Comparison of ENCODE assay signal across 27 cellular contexts in genomic region chr9:87704342-87704741, GRCh38.
"Had no signal": no experiment of that assay in that cellular context is flagged by ENCODE, and none has a peak within 500 bp of the region (broad histone marks: within the 10 kb centered on the region; RNA-seq: fewer than 3 reads in every experiment).

No MANE protein-coding gene starts in this region.

- H3K27ac ChIP-seq: breast epithelium, left ventricle myocardium inferior, parathyroid adenoma, right atrium auricular region, vagina, WERI-Rb-1 had no signal

- H2AFZ ChIP-seq: parathyroid adenoma had no signal

- H3K27ac Mint-ChIP-seq: activated CD4-positive, alpha-beta memory T cell treated with anti-CD3 and anti-CD28 coated beads, Interleukin-2, amount 10 ng/mL, durations not matched to agents 7 days and 5 days; activated CD4-positive, alpha-beta T cell treated with anti-CD3 and anti-CD28 coated beads, Interleukin-2, amount 10 ng/mL, durations not matched to agents 7 days and 5 days; activated T-cell treated with anti-CD3 and anti-CD28 coated beads, Interleukin-2, amount 50 U/mL, for 24 hours; activated T-helper 17 cell treated with anti-CD3 and anti-CD28 coated beads, Interleukin-2, amount 50 U/mL, for 72 hours; T-helper 1 cell treated with Interleukin-12 subunit alpha and Interleukin-12 subunit beta and Interleukin-4 antibody, amounts not matched to agents 30 μg/mL and 1 μg/mL, for 36 hours had no signal

- H3K9me3 ChIP-seq: breast epithelium, heart left ventricle, left ventricle myocardium inferior, right atrium auricular region, transverse colon, vagina had no signal

- H3K4me3 Mint-ChIP-seq: activated CD4-positive, alpha-beta memory T cell treated with anti-CD3 and anti-CD28 coated beads, Interleukin-2, amount 10 ng/mL, durations not matched to agents 7 days and 5 days; activated CD4-positive, alpha-beta T cell treated with anti-CD3 and anti-CD28 coated beads, Interleukin-2, amount 10 ng/mL, durations not matched to agents 7 days and 5 days; activated T-cell treated with anti-CD3 and anti-CD28 coated beads, Interleukin-2, amount 50 U/mL, for 24 hours; activated T-helper 17 cell treated with anti-CD3 and anti-CD28 coated beads, Interleukin-2, amount 50 U/mL, for 72 hours; naive thymus-derived CD4-positive, alpha-beta T cell; T-helper 1 cell treated with Interleukin-12 subunit alpha and Interleukin-12 subunit beta and Interleukin-4 antibody, amounts not matched to agents 30 μg/mL and 1 μg/mL, for 36 hours had no signal

- ATAC-seq: activated T-helper 17 cell treated with anti-CD3 and anti-CD28 coated beads, Interleukin-2, amount 50 U/mL, for 72 hours; esophagus mucosa; heart left ventricle; naive thymus-derived CD4-positive, alpha-beta T cell had no signal

- H3K36me3 ChIP-seq: breast epithelium, left ventricle myocardium inferior, right atrium auricular region, transverse colon, vagina had no signal

- H3K27me3 ChIP-seq: breast epithelium, heart left ventricle, right atrium auricular region, transverse colon, vagina had no signal

- H3K79me2 ChIP-seq: parathyroid adenoma had no signal

- H3K9ac ChIP-seq: parathyroid adenoma had no signal

- H3K4me1 ChIP-seq: breast epithelium, left ventricle myocardium inferior, parathyroid adenoma, right atrium auricular region, transverse colon, vagina had no signal

- FAIRE-seq: TTC549 had no signal

- H3K9me3 Mint-ChIP-seq: activated CD4-positive, alpha-beta memory T cell treated with anti-CD3 and anti-CD28 coated beads, Interleukin-2, amount 10 ng/mL, durations not matched to agents 7 days and 5 days; activated CD4-positive, alpha-beta T cell treated with anti-CD3 and anti-CD28 coated beads, Interleukin-2, amount 10 ng/mL, durations not matched to agents 7 days and 5 days; activated T-cell treated with anti-CD3 and anti-CD28 coated beads, Interleukin-2, amount 50 U/mL, for 24 hours; activated T-helper 17 cell treated with anti-CD3 and anti-CD28 coated beads, Interleukin-2, amount 50 U/mL, for 72 hours; naive thymus-derived CD4-positive, alpha-beta T cell; T-helper 1 cell treated with Interleukin-12 subunit alpha and Interleukin-12 subunit beta and Interleukin-4 antibody, amounts not matched to agents 30 μg/mL and 1 μg/mL, for 36 hours had no signal

- H3K4me3 ChIP-seq: breast epithelium, heart left ventricle, left ventricle myocardium inferior, right atrium auricular region, transverse colon, vagina had no signal

- DNase-seq: activated CD4-positive, alpha-beta memory T cell treated with anti-CD3 and anti-CD28 coated beads, Interleukin-2, amount 10 ng/mL, durations not matched to agents 7 days and 5 days; activated CD4-positive, alpha-beta T cell treated with anti-CD3 and anti-CD28 coated beads, Interleukin-2, amount 10 ng/mL, durations not matched to agents 7 days and 5 days; activated CD4-positive, CD25-positive, alpha-beta regulatory T cell treated with anti-CD3 and anti-CD28 coated beads, Interleukin-2, amount 50 U/mL, for 72 hours; activated CD8-positive, alpha-beta memory T cell treated with anti-CD3 and anti-CD28 coated beads, Interleukin-2, amount 50 U/mL, for 48 hours; activated gamma-delta T cell treated with Interleukin-2 at 50 U/mL for 16 hours; activated naive CD4-positive, alpha-beta T cell treated with anti-CD3 and anti-CD28 coated beads, Interleukin-2, amount 50 U/mL, for 16 hours; activated T-cell treated with anti-CD3 and anti-CD28 coated beads, Interleukin-2, amount 50 U/mL, for 24 hours; amniotic stem cell; central memory CD4-positive, alpha-beta T cell; foreskin fibroblast; heart left ventricle; left ventricle myocardium inferior; midbrain; naive thymus-derived CD4-positive, alpha-beta T cell; nucleus accumbens; stimulated activated naive CD4-positive, alpha-beta T cell; T-helper 9 cell; transverse colon; WERI-Rb-1 had no signal
